Comparison of ENCODE assay signal across 8 cellular contexts in genomic region chr17:36592711-36593321, GRCh38. TPM values are rescaled to one million over a fixed set of nuclear protein-coding genes. Genes with fewer than 3 reads are reported as not detected.
DNase-seq lines count a peak whose midpoint lies in the region; ATAC-seq and TF ChIP-seq lines count a peak whose summit lies in the region.

No MANE protein-coding gene starts in this region.

- peaks cover 44% of the 10 kb centered on the region for H3K4me1 ChIP-seq in mucosa of stomach (ENCODE audit: control insufficient read depth, insufficient read depth, low read length)

- TF ChIP-seq CTCF in AG04449 (IDR thresholded peaks at IDR 0.05; ENCODE audit: insufficient read depth, low read length, missing control alignments) = no peak
- no peak for TF ChIP-seq CTCF in choroid plexus epithelial cell (conservative IDR thresholded peaks at IDR 0.05; ENCODE audit: low read depth, low read length)

- no peaks in the 10 kb centered on the region for H3K9me3 ChIP-seq in mucosa of stomach (ENCODE audit: control insufficient read depth, low read length)

- H3K4me3 ChIP-seq in AG04449 (ENCODE audit: low read depth, low read length) (peak overlapping the region; percentile 68), choroid plexus epithelial cell (ENCODE audit: low read depth, low read length) (peak overlapping the region; percentile 68), mucosa of stomach (ENCODE audit: low read length) (peak overlapping the region; percentile 48)
- H3K4me3 ChIP-seq in Jurkat, Clone E6-1 (ENCODE audit: low read length) = peak overlapping the region; percentile 61

- H3K27me3 ChIP-seq in mucosa of stomach (ENCODE audit: control insufficient read depth, insufficient read depth, low read length) = no peaks in the 10 kb centered on the region

- POLR2A ChIA-PET in AG04449 (lab: Yijun Ruan, JAX) = interaction anchor here (0.6 to 2.7 kb wide), 2 partner anchors 9 to 64 kb away, joined by 3 to 23 read pairs; partner anchors contain the start of gene MRM1

- ATAC-seq in HG03521 (IDR thresholded peaks at IDR 0.05; ENCODE audit: unreplicated experiment) (no peak), GM21447 (IDR thresholded peaks at IDR 0.05; ENCODE audit: unreplicated experiment) (no peak), GM18867 (IDR thresholded peaks at IDR 0.05; ENCODE audit: unreplicated experiment) (no peak)

- CTCF ChIA-PET in AG04449 (lab: Yijun Ruan, JAX) = interaction anchor here (1.0 to 5.5 kb wide), 4 partner anchors 10 to 28 kb away, joined by 3 to 34 read pairs (median 4); no protein-coding TSS in a partner anchor

- DNase-seq in AG04449 (ENCODE audit: low read depth, low spot score) (no peak), choroid plexus epithelial cell (ENCODE audit: low read depth) (peak; percentile 22), SW 1271 (lab: John Stamatoyannopoulos, UW) (no peak)
- no peak for DNase-seq in Jurkat, Clone E6-1 (ENCODE audit: low read depth, low spot score)

- no peaks in the 10 kb centered on the region for H3K36me3 ChIP-seq in mucosa of stomach (ENCODE audit: control insufficient read depth, insufficient read depth, low read length)

- H3K9ac ChIP-seq in mucosa of stomach (ENCODE audit: low read length) = peak overlapping the region; percentile 67

RNA-seq across cellular contexts. Expression of gene DHRS11, which starts 1.1 kb away (rescaled TPM):
- 20.1 TPM for polyA plus RNA-seq in Jurkat, Clone E6-1 (2012; ENCODE audit: insufficient read depth, insufficient read length)

RNA-seq across cellular contexts. Expression of gene MRM1, which starts 8.6 kb away (rescaled TPM):
- polyA plus RNA-seq in Jurkat, Clone E6-1 (2012; ENCODE audit: insufficient read depth, insufficient read length) = 12.2 TPM

RNA-seq across cellular contexts. Expression of gene GGNBP2, which starts 48.1 kb away (rescaled TPM):
- polyA plus RNA-seq in Jurkat, Clone E6-1 (2012; ENCODE audit: insufficient read depth, insufficient read length) = 48.8 TPM

RNA-seq across cellular contexts. Expression of gene PIGW, which starts 58.0 kb away (rescaled TPM):
- polyA plus RNA-seq in Jurkat, Clone E6-1 (2012; ENCODE audit: insufficient read depth, insufficient read length) = 7.7 TPM

RNA-seq across cellular contexts. Expression of gene MYO19, which starts 58.1 kb away (rescaled TPM):
- polyA plus RNA-seq in Jurkat, Clone E6-1 (2012; ENCODE audit: insufficient read depth, insufficient read length) = 79.1 TPM
